Comparison of ENCODE assay signal across 19 cellular contexts in genomic region chr16:3841729-3842508, GRCh38. TPM values are rescaled to one million over a fixed set of nuclear protein-coding genes. Genes with fewer than 3 reads are reported as not detected.
DNase-seq lines count a peak whose midpoint lies in the region; ATAC-seq, FAIRE-seq and TF ChIP-seq lines count a peak whose summit lies in the region.
"Had no signal": no experiment of that assay in that cellular context is flagged by ENCODE, and none has a peak within 500 bp of the region (broad histone marks: within the 10 kb centered on the region; RNA-seq: fewer than 3 reads in every experiment).

No MANE protein-coding gene starts in this region.

- H3K9me3 ChIP-seq in left ventricle myocardium inferior (replicated peaks) (no peaks in the 10 kb centered on the region), right cardiac atrium (ENCODE audit: control insufficient read depth, low read length) (no peaks in the 10 kb centered on the region), OCI-LY7 (ENCODE audit: low read length) (no peaks in the 10 kb centered on the region), esophagus muscularis mucosa (no peaks in the 10 kb centered on the region)

- H3K36me3 ChIP-seq in left ventricle myocardium inferior = no peaks in the 10 kb centered on the region
- H3K36me3 ChIP-seq in OCI-LY7 (ENCODE audit: insufficient read depth, low read length) = peaks cover 24% of the 10 kb centered on the region
- H3K36me3 ChIP-seq in esophagus muscularis mucosa = peaks cover 0 to 5% (median 0%) of the 10 kb centered on the region in 4 donors

- no peak for ATAC-seq in right cardiac atrium
- no peak for ATAC-seq in HG02885 (IDR thresholded peaks at IDR 0.05; ENCODE audit: poor library complexity, unreplicated experiment)
- ATAC-seq: T-cell had no signal

- peaks cover 88% of the 10 kb centered on the region for H3K4me1 ChIP-seq in left ventricle myocardium inferior
- peaks cover 4% of the 10 kb centered on the region for H3K4me1 ChIP-seq in right cardiac atrium (ENCODE audit: control insufficient read depth, insufficient read depth, low read length)
- peaks cover 11% of the 10 kb centered on the region for H3K4me1 ChIP-seq in OCI-LY7 (ENCODE audit: insufficient read depth, low read length, poor library complexity, severe bottlenecking)
- H3K4me1 ChIP-seq in esophagus muscularis mucosa = peaks cover 29 to 83% (median 75%) of the 10 kb centered on the region in 4 donors

- peaks cover 90% of the 10 kb centered on the region for H3K79me2 ChIP-seq in OCI-LY7 (ENCODE audit: insufficient read depth, low read depth, low read length)

- POLR2A ChIA-PET in OCI-LY7 (lab: Charles Lee) = interaction anchor here (0.5 to 1.0 kb wide), 2 partner anchors 15 to 427 kb away, joined by 3 to 4 read pairs; no protein-coding TSS in a partner anchor

- TSS peak; percentile 6 for BruUV-seq in OCI-LY7 (replicated peaks; lab: Mats Ljungman, UMichigan)

- CTCF ChIA-PET in OCI-LY7 (lab: Charles Lee; ENCODE audit: unreplicated experiment) = no interaction called here

- no peaks in the 10 kb centered on the region for H3K9me2 ChIP-seq in OCI-LY7 (ENCODE audit: insufficient read depth, low read length)

- no peak for FAIRE-seq in D721Med (lab: Jason Lieb, UNC)

- intact Hi-C loops in left ventricle myocardium inferior (cut with micrococcal nuclease) (no loop called here), right cardiac atrium (cut with DNase I) (no loop called here), OCI-LY7 (cut with micrococcal nuclease; ENCODE audit: unreplicated experiment) (no loop called here), esophagus muscularis mucosa (cut with DNase I) (no loop called here)

- TF ChIP-seq EP300 in esophagus muscularis mucosa (IDR thresholded peaks at IDR 0.05) = no peak

- no peak overlapping the region for H3K4me3 ChIP-seq in left ventricle myocardium inferior
- H3K4me3 ChIP-seq in right cardiac atrium (ENCODE audit: low read length) = no peak overlapping the region
- H3K4me3 ChIP-seq in OCI-LY7 (ENCODE audit: low read depth, low read length, poor library complexity, severe bottlenecking) = no peak overlapping the region
- no peak overlapping the region for H3K4me3 ChIP-seq in esophagus muscularis mucosa

- no peak for TF ChIP-seq CTCF in left ventricle myocardium inferior (IDR thresholded peaks at IDR 0.05; ENCODE audit: borderline replicate concordance)
- no peak for TF ChIP-seq CTCF in OCI-LY7 (conservative IDR thresholded peaks at IDR 0.05; ENCODE audit: low read length)
- TF ChIP-seq CTCF in esophagus muscularis mucosa (IDR thresholded peaks at IDR 0.05) = no peak
- no peak for TF ChIP-seq CTCF in GM20000 (IDR thresholded peaks at IDR 0.05; ENCODE audit: extremely low read depth, missing control alignments)
- TF ChIP-seq CTCF in D721Med (IDR thresholded peaks at IDR 0.05; ENCODE audit: insufficient read depth, missing control alignments) = no peak

- DNase-seq in left ventricle myocardium inferior = no peak
- no peak for DNase-seq in right cardiac atrium
- peak; percentile 35 for DNase-seq in OCI-LY7 (ENCODE audit: low spot score)
- DNase-seq in esophagus muscularis mucosa (ENCODE audit: extremely low spot score) = peak; percentile 10
- no peak for DNase-seq in GM20000 (ENCODE audit: low spot score)
- DNase-seq in D721Med (ENCODE audit: insufficient read length, low spot score) = no peak
- DNase-seq in EL = no peak
- DNase-seq: activated CD4-positive, CD25-positive, alpha-beta regulatory T cell; central memory CD4-positive, alpha-beta T cell; effector CD8-positive, alpha-beta T cell; kidney glomerular epithelial cell; NCI-H1092 treated with DMSO at 0.1 percent for 48 hours; NCI-H2107; NCI-H748 treated with DMSO at 0.1 percent for 48 hours; RPMI8226; stimulated activated CD4-positive, alpha-beta T cell treated with anti-CD3 and anti-CD28 coated beads, Interleukin-2, amount 100 ng/mL, for 24 hours; substantia nigra; T-cell had no signal

- TF ChIP-seq POLR2A in esophagus muscularis mucosa (IDR thresholded peaks at IDR 0.05; ENCODE audit: low read depth) = no peak

- WGBS in right cardiac atrium = 58% methylated on average over 10 of the region's 10 CpGs
- WGBS in esophagus muscularis mucosa = 58% methylated on average over 10 of the region's 10 CpGs

- no peak overlapping the region for H2AFZ ChIP-seq in OCI-LY7 (ENCODE audit: low read length)

- H3K27ac ChIP-seq in left ventricle myocardium inferior (replicated peaks) (peak overlapping the region; percentile 37), right cardiac atrium (ENCODE audit: low read length) (no peak overlapping the region), OCI-LY7 (ENCODE audit: low read depth, low read length, poor library complexity, severe bottlenecking) (no peak overlapping the region), esophagus muscularis mucosa (replicated peaks in 1 of 4) (no peak overlapping the region)

- H3K27me3 ChIP-seq in left ventricle myocardium inferior (ENCODE audit: low read depth) (no peaks in the 10 kb centered on the region), right cardiac atrium (ENCODE audit: control insufficient read depth, insufficient read depth) (no peaks in the 10 kb centered on the region), esophagus muscularis mucosa (no peaks in the 10 kb centered on the region)

- peak overlapping the region; percentile 36 for H3K4me2 ChIP-seq in OCI-LY7 (ENCODE audit: low read length)

- peaks cover 14% of the 10 kb centered on the region; the same call in 1 of the 2 replicates for H4K20me1 ChIP-seq in OCI-LY7 (ENCODE audit: insufficient read depth, low read length)

RNA-seq across cellular contexts. Expression of gene CREBBP, which starts 38.6 kb away (rescaled TPM):
- total RNA-seq in left ventricle myocardium inferior (33.5 TPM), right cardiac atrium (10 to 100 TPM; 37.0 to 46.4 (median 42.1) TPM), OCI-LY7 (2022) (72.3 and 75.8 TPM in 2 replicates), esophagus muscularis mucosa (100 to 1,000 TPM in 1 of 4 donors, 10 to 100 TPM in 3; 48.2 to 112 (median 74.9) TPM)
- polyA plus RNA-seq in right cardiac atrium = 19.0 TPM
- total RNA-seq in OCI-LY7 (2014; rRNA removed; shearing (Covaris generic)) = 33.0 and 36.0 TPM in 2 replicates

Comparison
In these comparisons a context has a peak if more than half of its experiments do, and no peak if none do; other contexts are left out.
1. DNase-seq: peak in OCI-LY7 (single experiment) and esophagus muscularis mucosa (single experiment); none in left ventricle myocardium inferior (single experiment), right cardiac atrium (0 of 3), GM20000 (single experiment), D721Med (single experiment) and EL (single experiment).